Comparison of ENCODE assay signal across 1 cellular context in genomic region chr9:130237763-130238524, GRCh38.
TF ChIP-seq lines count a peak whose summit lies in the region.

No MANE protein-coding gene starts in this region.

TF ChIP-seq in GM23338, 12 proteins besides CTCF, POLR2A, EP300 and RAD21 (continued from another document):
- TF ChIP-seq, protein P1, sequence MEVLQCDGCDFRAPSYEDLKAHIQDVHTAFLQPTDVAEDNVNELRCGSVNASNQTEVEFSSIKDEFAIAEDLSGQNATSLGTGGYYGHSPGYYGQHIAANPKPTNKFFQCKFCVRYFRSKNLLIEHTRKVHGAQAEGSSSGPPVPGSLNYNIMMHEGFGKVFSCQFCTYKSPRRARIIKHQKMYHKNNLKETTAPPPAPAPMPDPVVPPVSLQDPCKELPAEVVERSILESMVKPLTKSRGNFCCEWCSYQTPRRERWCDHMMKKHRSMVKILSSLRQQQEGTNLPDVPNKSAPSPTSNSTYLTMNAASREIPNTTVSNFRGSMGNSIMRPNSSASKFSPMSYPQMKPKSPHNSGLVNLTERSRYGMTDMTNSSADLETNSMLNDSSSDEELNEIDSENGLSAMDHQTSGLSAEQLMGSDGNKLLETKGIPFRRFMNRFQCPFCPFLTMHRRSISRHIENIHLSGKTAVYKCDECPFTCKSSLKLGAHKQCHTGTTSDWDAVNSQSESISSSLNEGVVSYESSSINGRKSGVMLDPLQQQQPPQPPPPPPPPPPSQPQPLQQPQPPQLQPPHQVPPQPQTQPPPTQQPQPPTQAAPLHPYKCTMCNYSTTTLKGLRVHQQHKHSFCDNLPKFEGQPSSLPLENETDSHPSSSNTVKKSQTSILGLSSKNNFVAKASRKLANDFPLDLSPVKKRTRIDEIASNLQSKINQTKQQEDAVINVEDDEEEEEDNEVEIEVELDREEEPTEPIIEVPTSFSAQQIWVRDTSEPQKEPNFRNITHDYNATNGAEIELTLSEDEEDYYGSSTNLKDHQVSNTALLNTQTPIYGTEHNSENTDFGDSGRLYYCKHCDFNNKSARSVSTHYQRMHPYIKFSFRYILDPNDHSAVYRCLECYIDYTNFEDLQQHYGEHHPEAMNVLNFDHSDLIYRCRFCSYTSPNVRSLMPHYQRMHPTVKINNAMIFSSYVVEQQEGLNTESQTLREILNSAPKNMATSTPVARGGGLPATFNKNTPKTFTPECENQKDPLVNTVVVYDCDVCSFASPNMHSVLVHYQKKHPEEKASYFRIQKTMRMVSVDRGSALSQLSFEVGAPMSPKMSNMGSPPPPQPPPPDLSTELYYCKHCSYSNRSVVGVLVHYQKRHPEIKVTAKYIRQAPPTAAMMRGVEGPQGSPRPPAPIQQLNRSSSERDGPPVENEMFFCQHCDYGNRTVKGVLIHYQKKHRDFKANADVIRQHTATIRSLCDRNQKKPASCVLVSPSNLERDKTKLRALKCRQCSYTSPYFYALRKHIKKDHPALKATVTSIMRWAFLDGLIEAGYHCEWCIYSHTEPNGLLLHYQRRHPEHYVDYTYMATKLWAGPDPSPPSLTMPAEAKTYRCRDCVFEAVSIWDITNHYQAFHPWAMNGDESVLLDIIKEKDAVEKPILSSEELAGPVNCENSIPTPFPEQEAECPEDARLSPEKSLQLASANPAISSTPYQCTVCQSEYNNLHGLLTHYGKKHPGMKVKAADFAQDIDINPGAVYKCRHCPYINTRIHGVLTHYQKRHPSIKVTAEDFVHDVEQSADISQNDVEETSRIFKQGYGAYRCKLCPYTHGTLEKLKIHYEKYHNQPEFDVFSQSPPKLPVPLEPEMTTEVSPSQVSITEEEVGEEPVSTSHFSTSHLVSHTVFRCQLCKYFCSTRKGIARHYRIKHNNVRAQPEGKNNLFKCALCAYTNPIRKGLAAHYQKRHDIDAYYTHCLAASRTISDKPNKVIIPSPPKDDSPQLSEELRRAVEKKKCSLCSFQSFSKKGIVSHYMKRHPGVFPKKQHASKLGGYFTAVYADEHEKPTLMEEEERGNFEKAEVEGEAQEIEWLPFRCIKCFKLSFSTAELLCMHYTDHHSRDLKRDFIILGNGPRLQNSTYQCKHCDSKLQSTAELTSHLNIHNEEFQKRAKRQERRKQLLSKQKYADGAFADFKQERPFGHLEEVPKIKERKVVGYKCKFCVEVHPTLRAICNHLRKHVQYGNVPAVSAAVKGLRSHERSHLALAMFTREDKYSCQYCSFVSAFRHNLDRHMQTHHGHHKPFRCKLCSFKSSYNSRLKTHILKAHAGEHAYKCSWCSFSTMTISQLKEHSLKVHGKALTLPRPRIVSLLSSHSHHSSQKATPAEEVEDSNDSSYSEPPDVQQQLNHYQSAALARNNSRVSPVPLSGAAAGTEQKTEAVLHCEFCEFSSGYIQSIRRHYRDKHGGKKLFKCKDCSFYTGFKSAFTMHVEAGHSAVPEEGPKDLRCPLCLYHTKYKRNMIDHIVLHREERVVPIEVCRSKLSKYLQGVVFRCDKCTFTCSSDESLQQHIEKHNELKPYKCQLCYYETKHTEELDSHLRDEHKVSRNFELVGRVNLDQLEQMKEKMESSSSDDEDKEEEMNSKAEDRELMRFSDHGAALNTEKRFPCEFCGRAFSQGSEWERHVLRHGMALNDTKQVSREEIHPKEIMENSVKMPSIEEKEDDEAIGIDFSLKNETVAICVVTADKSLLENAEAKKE (CRISPR knock-in tag; IDR thresholded peaks at IDR 0.05): no peak
- TF ChIP-seq CREB1 (CRISPR knock-in tag; IDR thresholded peaks at IDR 0.05; ENCODE audit: low read depth) (no peak), ZNF114 (CRISPR knock-in tag; IDR thresholded peaks at IDR 0.05) (no peak), ZNF331 (CRISPR knock-in tag; IDR thresholded peaks at IDR 0.05; ENCODE audit: low read depth) (no peak)
